ENCODE assay signal across 21 cellular contexts in the genomic region with DNA sequence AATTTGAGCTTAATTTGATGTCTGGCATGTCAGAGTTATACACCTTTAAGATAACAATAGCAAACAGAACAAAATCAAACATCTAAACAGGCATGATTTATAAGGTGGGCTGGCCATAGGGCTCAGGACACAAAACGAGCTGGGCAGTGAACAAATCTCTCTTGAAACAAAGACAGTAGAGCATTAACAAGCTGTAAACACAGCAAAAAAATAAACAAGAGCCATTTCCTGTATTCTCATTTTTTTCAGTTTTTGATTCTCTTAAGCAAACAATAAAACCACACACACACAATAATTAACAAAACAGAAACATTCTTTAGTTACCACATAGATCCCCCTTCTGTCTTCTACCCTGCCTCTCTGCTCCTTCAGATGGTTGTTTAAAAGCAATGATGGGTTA.
DNase-seq lines count a peak whose midpoint lies in the region; ATAC-seq and TF ChIP-seq lines count a peak whose summit lies in the region.
"Had no signal": no experiment of that assay in that cellular context is flagged by ENCODE, and none has a peak within 500 bp of the region (broad histone marks: within the 10 kb centered on the region; RNA-seq: fewer than 3 reads in every experiment).

No MANE protein-coding gene starts in this region.

- DNase-seq in EH (ENCODE audit: low read depth) (peak; percentile 21), NCI-H69 (lab: John Stamatoyannopoulos, UW) (peak; percentile 57), endothelial cell (ENCODE audit: low spot score) (no peak), neural crest cell (ENCODE audit: low read depth, low spot score) (no peak), superior temporal gyrus (ENCODE audit: extremely low spot score) (no peak), RWPE1 (ENCODE audit: low spot score) (no peak), inferior parietal cortex (ENCODE audit: extremely low spot score) (no peak)
- DNase-seq: DMS 273 treated with DMSO at 0.1 percent for 48 hours, H7, IMR-90, Karpas-422, MM.1S, NCI-H1092 treated with DMSO at 0.1 percent for 48 hours, NCI-H187 treated with DMSO at 0.1 percent for 48 hours, NCI-H2171, NCI-H446, SHP77 had no signal

- H3K27me3 Mint-ChIP-seq in endothelial cell (ENCODE audit: unreplicated experiment) (peaks cover 2% of the 10 kb centered on the region), neural crest cell (ENCODE audit: low read depth) (no peaks in the 10 kb centered on the region)

- CTCF ChIA-PET in RWPE1 (lab: Yijun Ruan, JAX) = interaction anchor here (0.6 kb wide), 1 partner anchor 144 kb away, joined by 3 read pairs; no protein-coding TSS in a partner anchor

- TF ChIP-seq CTCF in endothelial cell (IDR thresholded peaks at IDR 0.05; ENCODE audit: unreplicated experiment) = no peak
- no peak for TF ChIP-seq CTCF in neural crest cell (conservative IDR thresholded peaks at IDR 0.05)
- TF ChIP-seq CTCF in RWPE1 (conservative IDR thresholded peaks at IDR 0.05; ENCODE audit: low read depth) = no peak

- H3K9me3 Mint-ChIP-seq in endothelial cell (ENCODE audit: unreplicated experiment) (no peaks in the 10 kb centered on the region), neural crest cell (peaks cover 4% of the 10 kb centered on the region)

- H3K36me3 Mint-ChIP-seq in endothelial cell (ENCODE audit: low read depth, unreplicated experiment) (no peaks in the 10 kb centered on the region), neural crest cell (ENCODE audit: low read depth) (peaks cover 22% of the 10 kb centered on the region)

- H3K4me3 Mint-ChIP-seq in endothelial cell (ENCODE audit: unreplicated experiment) = no peak overlapping the region
- H3K4me3 Mint-ChIP-seq in neural crest cell = no peak overlapping the region

- H3K27ac ChIP-seq in RWPE1 = no peak overlapping the region
- H3K27ac ChIP-seq: A549 had no signal

- POLR2A ChIA-PET in RWPE1 (lab: Yijun Ruan, JAX; ENCODE audit: low non-redundant PET) = no interaction called here

- H3K4me1 Mint-ChIP-seq in endothelial cell (ENCODE audit: unreplicated experiment) (peaks cover 12% of the 10 kb centered on the region), neural crest cell (peaks cover 18% of the 10 kb centered on the region)

- H3K27ac Mint-ChIP-seq in endothelial cell (ENCODE audit: unreplicated experiment) = peak overlapping the region; percentile 33
- peak overlapping the region; percentile 2 for H3K27ac Mint-ChIP-seq in neural crest cell (ENCODE audit: unreplicated experiment)

- no peak for ATAC-seq in HG03196 (IDR thresholded peaks at IDR 0.05; ENCODE audit: unreplicated experiment)
- ATAC-seq: A549, Panc1, SK-N-SH treated with all-trans-retinoic acid at 6 μM for 48 hours had no signal

Comparison
In these comparisons a context has a peak if more than half of its experiments do, and no peak if none do; other contexts are left out.
1. DNase-seq: peak in EH (single experiment) and NCI-H69 (single experiment); none in endothelial cell (single experiment), neural crest cell (single experiment), superior temporal gyrus (single experiment), RWPE1 (single experiment) and inferior parietal cortex (single experiment).